Comparison of ENCODE assay signal across 1 cellular context in genomic region chr20:35615667-35616464, GRCh38.
TF ChIP-seq lines count a peak whose summit lies in the region.

Gene SPAG4 (plus strand): TSS chr20:35615829. CDS start chr20:35616004, 175 bp downstream.

TF ChIP-seq in SK-N-SH treated with all-trans-retinoic acid at 6 μM for 48 hours, 23 proteins besides CTCF, POLR2A, EP300 and RAD21 (continued from another document):
- TF ChIP-seq, protein P1, sequence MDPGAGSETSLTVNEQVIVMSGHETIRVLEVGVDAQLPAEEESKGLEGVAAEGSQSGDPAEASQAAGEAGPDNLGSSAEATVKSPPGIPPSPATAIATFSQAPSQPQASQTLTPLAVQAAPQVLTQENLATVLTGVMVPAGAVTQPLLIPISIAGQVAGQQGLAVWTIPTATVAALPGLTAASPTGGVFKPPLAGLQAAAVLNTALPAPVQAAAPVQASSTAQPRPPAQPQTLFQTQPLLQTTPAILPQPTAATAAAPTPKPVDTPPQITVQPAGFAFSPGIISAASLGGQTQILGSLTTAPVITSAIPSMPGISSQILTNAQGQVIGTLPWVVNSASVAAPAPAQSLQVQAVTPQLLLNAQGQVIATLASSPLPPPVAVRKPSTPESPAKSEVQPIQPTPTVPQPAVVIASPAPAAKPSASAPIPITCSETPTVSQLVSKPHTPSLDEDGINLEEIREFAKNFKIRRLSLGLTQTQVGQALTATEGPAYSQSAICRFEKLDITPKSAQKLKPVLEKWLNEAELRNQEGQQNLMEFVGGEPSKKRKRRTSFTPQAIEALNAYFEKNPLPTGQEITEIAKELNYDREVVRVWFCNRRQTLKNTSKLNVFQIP (CRISPR knock-in tag; IDR thresholded peaks at IDR 0.05; ENCODE audit: borderline replicate concordance, low read depth), result no peak
- TF ChIP-seq ZFP3 (CRISPR knock-in tag; IDR thresholded peaks at IDR 0.05) (peak; percentile 62; the same call in 1 of the 2 replicates), GLIS3 (CRISPR knock-in tag; IDR thresholded peaks at IDR 0.05) (peak; percentile 8; the same call in 1 of the 2 replicates), ZFP30 (CRISPR knock-in tag; IDR thresholded peaks at IDR 0.05) (no peak), BACH2 (CRISPR knock-in tag; IDR thresholded peaks at IDR 0.05; ENCODE audit: borderline replicate concordance) (no peak), ARNTL (CRISPR knock-in tag; IDR thresholded peaks at IDR 0.05; ENCODE audit: borderline replicate concordance, low read depth) (no peak), ZNF70 (CRISPR knock-in tag; IDR thresholded peaks at IDR 0.05) (peak; percentile 5; the same call in 1 of the 2 replicates), TOX (CRISPR knock-in tag; IDR thresholded peaks at IDR 0.05; ENCODE audit: borderline replicate concordance) (no peak), OSR1 (CRISPR knock-in tag; IDR thresholded peaks at IDR 0.05) (no peak), ESRRG (CRISPR knock-in tag; IDR thresholded peaks at IDR 0.05) (no peak), ISL1 (CRISPR knock-in tag; IDR thresholded peaks at IDR 0.05) (no peak), PATZ1 (CRISPR knock-in tag; IDR thresholded peaks at IDR 0.05; ENCODE audit: borderline replicate concordance) (no peak), RARB (CRISPR knock-in tag; IDR thresholded peaks at IDR 0.05) (no peak)
- TF ChIP-seq, protein P2, sequence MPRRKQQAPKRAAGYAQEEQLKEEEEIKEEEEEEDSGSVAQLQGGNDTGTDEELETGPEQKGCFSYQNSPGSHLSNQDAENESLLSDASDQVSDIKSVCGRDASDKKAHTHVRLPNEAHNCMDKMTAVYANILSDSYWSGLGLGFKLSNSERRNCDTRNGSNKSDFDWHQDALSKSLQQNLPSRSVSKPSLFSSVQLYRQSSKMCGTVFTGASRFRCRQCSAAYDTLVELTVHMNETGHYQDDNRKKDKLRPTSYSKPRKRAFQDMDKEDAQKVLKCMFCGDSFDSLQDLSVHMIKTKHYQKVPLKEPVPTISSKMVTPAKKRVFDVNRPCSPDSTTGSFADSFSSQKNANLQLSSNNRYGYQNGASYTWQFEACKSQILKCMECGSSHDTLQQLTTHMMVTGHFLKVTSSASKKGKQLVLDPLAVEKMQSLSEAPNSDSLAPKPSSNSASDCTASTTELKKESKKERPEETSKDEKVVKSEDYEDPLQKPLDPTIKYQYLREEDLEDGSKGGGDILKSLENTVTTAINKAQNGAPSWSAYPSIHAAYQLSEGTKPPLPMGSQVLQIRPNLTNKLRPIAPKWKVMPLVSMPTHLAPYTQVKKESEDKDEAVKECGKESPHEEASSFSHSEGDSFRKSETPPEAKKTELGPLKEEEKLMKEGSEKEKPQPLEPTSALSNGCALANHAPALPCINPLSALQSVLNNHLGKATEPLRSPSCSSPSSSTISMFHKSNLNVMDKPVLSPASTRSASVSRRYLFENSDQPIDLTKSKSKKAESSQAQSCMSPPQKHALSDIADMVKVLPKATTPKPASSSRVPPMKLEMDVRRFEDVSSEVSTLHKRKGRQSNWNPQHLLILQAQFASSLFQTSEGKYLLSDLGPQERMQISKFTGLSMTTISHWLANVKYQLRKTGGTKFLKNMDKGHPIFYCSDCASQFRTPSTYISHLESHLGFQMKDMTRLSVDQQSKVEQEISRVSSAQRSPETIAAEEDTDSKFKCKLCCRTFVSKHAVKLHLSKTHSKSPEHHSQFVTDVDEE (CRISPR knock-in tag; IDR thresholded peaks at IDR 0.05), result no peak; the same call in 1 of the 2 replicates
